In the genomic region with DNA sequence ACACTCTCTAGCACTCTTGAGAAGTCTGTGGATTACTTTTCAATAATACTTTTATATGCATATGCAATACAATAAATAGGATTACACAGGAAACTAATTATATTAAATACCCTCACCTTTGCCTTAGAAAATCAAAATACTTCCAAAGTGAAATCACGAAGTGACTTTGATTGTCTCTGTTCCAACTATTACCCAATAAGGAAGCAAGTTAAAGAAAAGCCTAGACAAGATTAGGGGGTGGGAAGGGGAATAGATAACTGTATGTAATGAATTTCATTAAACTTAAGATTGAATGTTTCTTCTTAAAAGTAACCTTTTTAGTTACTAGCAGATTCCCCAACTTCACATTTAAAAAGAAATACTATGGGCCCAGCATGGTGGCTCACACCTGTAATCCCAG, we compare ENCODE assay signal across 27 cellular contexts.
"Had no signal": no experiment of that assay in that cellular context is flagged by ENCODE, and none has a peak within 500 bp of the region (broad histone marks: within the 10 kb centered on the region; RNA-seq: fewer than 3 reads in every experiment).

No MANE protein-coding gene starts in this region.

- H3K4me1 ChIP-seq: colonic mucosa, esophagus muscularis mucosa, esophagus squamous epithelium, foreskin keratinocyte, gastrocnemius medialis, gastroesophageal sphincter had no signal

- FAIRE-seq: colon, endometrium, endothelial cell of umbilical vein, frontal cortex had no signal

- H3K9me3 ChIP-seq: colonic mucosa, esophagus muscularis mucosa, esophagus squamous epithelium, gastrocnemius medialis, gastroesophageal sphincter, heart left ventricle had no signal

- H3K27ac ChIP-seq: colonic mucosa, coronary artery, dorsolateral prefrontal cortex, epithelial cell of prostate, esophagus muscularis mucosa, esophagus squamous epithelium, foreskin keratinocyte, gastrocnemius medialis, gastroesophageal sphincter, heart left ventricle had no signal

- H3K27me3 ChIP-seq: colonic mucosa, dorsolateral prefrontal cortex, esophagus muscularis mucosa, foreskin keratinocyte, gastrocnemius medialis, gastroesophageal sphincter, heart left ventricle had no signal

- H3K36me3 ChIP-seq: colonic mucosa, esophagus muscularis mucosa, esophagus squamous epithelium, gastrocnemius medialis, gastroesophageal sphincter, heart left ventricle had no signal

- H3K4me3 ChIP-seq: colonic mucosa, coronary artery, dorsolateral prefrontal cortex, esophagus muscularis mucosa, esophagus squamous epithelium, gastrocnemius medialis, gastroesophageal sphincter, heart left ventricle had no signal

- DNase-seq: colonic mucosa; cortex of kidney; dermis blood vessel endothelial cell; dorsolateral prefrontal cortex; effector CD4-positive, alpha-beta T cell; effector CD8-positive, alpha-beta T cell; effector memory CD4-positive, alpha-beta T cell; effector memory CD8-positive, alpha-beta T cell; endodermal cell; erythroblast; esophagus squamous epithelium; foreskin fibroblast; foreskin keratinocyte; foreskin melanocyte; gastrocnemius medialis; glutamatergic neuron; head of caudate nucleus; heart left ventricle had no signal

- ATAC-seq: effector memory CD8-positive, alpha-beta T cell; esophagus mucosa; foreskin keratinocyte; gastrocnemius medialis; gastroesophageal sphincter; heart left ventricle had no signal
